8 cellular contexts compared by ENCODE assay signal in genomic region chr15:40806672-40807027, GRCh38. TPM values are rescaled to one million over a fixed set of nuclear protein-coding genes. Genes with fewer than 3 reads are reported as not detected.
DNase-seq lines count a peak whose midpoint lies in the region; ATAC-seq, FAIRE-seq and TF ChIP-seq lines count a peak whose summit lies in the region.

No MANE protein-coding gene starts in this region.

- DNase-seq in A549 (ENCODE audit: low read depth in 1 of 2, low spot score in 1 of 2) (no peak), breast epithelium (ENCODE audit: low spot score in 2 of 2) (no peak), D341Med (ENCODE audit: low spot score) (no peak), OCI-M1 (lab: John Stamatoyannopoulos, UW) (no peak), hippocampal formation (lab: John Stamatoyannopoulos, UW) (no peak)

- no peaks in the 10 kb centered on the region for H3K9me3 ChIP-seq in A549
- no peaks in the 10 kb centered on the region for H3K9me3 ChIP-seq in HEK293 (ENCODE audit: control insufficient read depth, insufficient read depth, low read depth, low read length)
- H3K9me3 ChIP-seq in breast epithelium = no peaks in the 10 kb centered on the region
- no peaks in the 10 kb centered on the region for H3K9me3 ChIP-seq in mucosa of rectum (ENCODE audit: control insufficient read depth in 2 of 2, low read length in 2 of 2)

- peak overlapping the region; percentile 96 to 99 for H3K27ac ChIP-seq in A549
- peak overlapping the region; percentile 71; the same call in 1 of the 2 replicates for H3K27ac ChIP-seq in HEK293 (ENCODE audit: extremely low read depth, low read depth, low read length)
- peak overlapping the region; percentile 93 to 97 for H3K27ac ChIP-seq in breast epithelium
- H3K27ac ChIP-seq in mucosa of rectum (ENCODE audit: low read depth in 2 of 2, low read length in 2 of 2) = peak overlapping the region; percentile 92 to 98

- H3K4me1 ChIP-seq in A549 (peaks cover 11% of the 10 kb centered on the region; the same call in 1 of the 3 replicates), HEK293 (ENCODE audit: control insufficient read depth, insufficient read depth, low read length) (no peaks in the 10 kb centered on the region), breast epithelium (peaks cover 0 to 5% of the 10 kb centered on the region in 2 donors), mucosa of rectum (ENCODE audit: control insufficient read depth in 2 of 2, insufficient read depth in 2 of 2, low read length in 2 of 2) (peaks cover 12 to 17% of the 10 kb centered on the region in 2 donors)

- TF ChIP-seq POLR2A in A549 (IDR thresholded peaks at IDR 0.05; ENCODE audit: low read length) (no peak), breast epithelium (IDR thresholded peaks at IDR 0.05) (no peak)

- CTCF ChIA-PET in A549 (lab: Yijun Ruan, JAX) (interaction anchor here (1.0 to 1.6 kb wide), 3 partner anchors 16 to 87 kb away, joined by 3 to 5 read pairs (median 3); partner anchors contain the start of gene VPS18), HEK293 (lab: Yijun Ruan, JAX) (interaction anchor here (0.6 to 1.1 kb wide), 2 partner anchors 52 to 857 kb away, joined by 4 to 8 read pairs; no protein-coding TSS in a partner anchor)

- WGBS in A549 (ENCODE audit: missing lambda C conversion rate) = 0% methylated on average over 2 of the region's 2 CpGs

- peak overlapping the region; percentile 83 for H3K4me3 ChIP-seq in A549
- peak overlapping the region; percentile 99 for H3K4me3 ChIP-seq in HEK293 (ENCODE audit: low read depth, low read length)
- peak overlapping the region; percentile 84 to 95 (median 91) for H3K4me3 ChIP-seq in breast epithelium
- H3K4me3 ChIP-seq in mucosa of rectum (ENCODE audit: low read length in 2 of 2) = peak overlapping the region; percentile 100

- TF ChIP-seq EP300 in A549 (IDR thresholded peaks at IDR 0.05) = no peak

- H3K9ac ChIP-seq in mucosa of rectum (ENCODE audit: low read depth in 1 of 2, low read length in 2 of 2) = peak overlapping the region; percentile 93 to 99

- TF ChIP-seq CTCF in A549 (IDR thresholded peaks at IDR 0.05) = no peak
- TF ChIP-seq CTCF in HEK293 (tag by site-specific recombination; IDR thresholded peaks at IDR 0.05) = no peak
- no peak for TF ChIP-seq CTCF in breast epithelium (IDR thresholded peaks at IDR 0.05)

- intact Hi-C loops in breast epithelium (cut with DNase I; ENCODE audit: low total_unique reads) = no loop called here

- H3K36me3 ChIP-seq in HEK293 (ENCODE audit: control insufficient read depth in 2 of 2, insufficient read depth in 1 of 2, low read length in 2 of 2) (peaks cover 0 to 20% of the 10 kb centered on the region in 2 experiments; a peak in 2 of 3 replicates), breast epithelium (no peaks in the 10 kb centered on the region), mucosa of rectum (ENCODE audit: control insufficient read depth in 2 of 2, insufficient read depth in 2 of 2, low read length in 2 of 2) (peaks cover 5 to 14% of the 10 kb centered on the region in 2 donors)

- POLR2A ChIA-PET in A549 (lab: Yijun Ruan, JAX) = interaction anchor here (0.6 kb wide), 2 partner anchors 72 to 98 kb away, joined by 4 to 13 read pairs; no protein-coding TSS in a partner anchor
- POLR2A ChIA-PET in HEK293 (lab: Yijun Ruan, JAX) = interaction anchor here (1.2 to 1.6 kb wide), 6 partner anchors 9 to 112 kb away, joined by 3 to 7 read pairs (median 4); partner anchors contain the start of genes C15orf62, GCHFR, RAD51 and SPINT1

- ATAC-seq in A549 (peak in 1 of 2 experiments; percentile 1; a peak in 2 of 6 replicates), HG02852 (IDR thresholded peaks at IDR 0.05; ENCODE audit: unreplicated experiment) (no peak)

- TF ChIP-seq RAD21 in A549 (conservative IDR thresholded peaks at IDR 0.05 in 1 of 2, IDR thresholded peaks at IDR 0.05 in 1 of 2) = no peak

- H3K27me3 ChIP-seq in breast epithelium (no peaks in the 10 kb centered on the region), mucosa of rectum (ENCODE audit: control insufficient read depth in 2 of 2, insufficient read depth in 2 of 2, low read length in 2 of 2) (no peaks in the 10 kb centered on the region)

- FAIRE-seq in A549 (lab: Jason Lieb, UNC) = no peak

- peak overlapping the region; percentile 99 for H3K4me2 ChIP-seq in A549

TF ChIP-seq in A549, 52 proteins besides CTCF, POLR2A, EP300 and RAD21:
- TF ChIP-seq MAX (IDR thresholded peaks at IDR 0.05) = peak; percentile 17; the same call in 1 of the 2 replicates
- TF ChIP-seq SREBF2 (IDR thresholded peaks at IDR 0.05) = no peak

TF ChIP-seq in HEK293, 187 proteins besides CTCF, POLR2A, EP300 and RAD21 (continues in another document):
- TF ChIP-seq ZNF280C (tag by site-specific recombination; IDR thresholded peaks at IDR 0.05) (no peak), ZNF174 (tag by site-specific recombination; IDR thresholded peaks at IDR 0.05) (no peak), ZNF580 (tag by site-specific recombination; IDR thresholded peaks at IDR 0.05) (no peak), ZNF510 (tag by site-specific recombination; IDR thresholded peaks at IDR 0.05; ENCODE audit: insufficient replicate concordance) (no peak), ZNF239 (tag by site-specific recombination; IDR thresholded peaks at IDR 0.05) (no peak), KLF8 (tag by site-specific recombination; IDR thresholded peaks at IDR 0.05) (no peak), MYNN (tag by site-specific recombination; IDR thresholded peaks at IDR 0.05; ENCODE audit: borderline replicate concordance) (no peak), KLF1 (tag by site-specific recombination; IDR thresholded peaks at IDR 0.05) (no peak)
- TF ChIP-seq, protein P1, sequence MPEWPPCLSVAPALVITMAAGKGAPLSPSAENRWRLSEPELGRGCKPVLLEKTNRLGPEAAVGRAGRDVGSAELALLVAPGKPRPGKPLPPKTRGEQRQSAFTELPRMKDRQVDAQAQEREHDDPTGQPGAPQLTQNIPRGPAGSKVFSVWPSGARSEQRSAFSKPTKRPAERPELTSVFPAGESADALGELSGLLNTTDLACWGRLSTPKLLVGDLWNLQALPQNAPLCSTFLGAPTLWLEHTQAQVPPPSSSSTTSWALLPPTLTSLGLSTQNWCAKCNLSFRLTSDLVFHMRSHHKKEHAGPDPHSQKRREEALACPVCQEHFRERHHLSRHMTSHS (tag by site-specific recombination; IDR thresholded peaks at IDR 0.05) = no peak

RNA-seq across cellular contexts. Expression of gene ZFYVE19, which starts 0.2 kb away (rescaled TPM):
- polyA plus RNA-seq in A549 (2011; rRNA removed) (15.6 and 20.5 TPM in 2 replicates), A549 (2017; fragmentation: RNase III; extraction: RNeasy Plus Mini Kit Qiagen cat#74134 plus additional on column Dnase treatment) (21.1 to 25.6 TPM (median 23.7 TPM) in 3 replicates)
- polyA plus RNA-seq in A549 (2012; cell fraction: cytosol; rRNA removed) = 32.0 and 32.4 TPM in 2 replicates
- polyA plus RNA-seq in A549 (2012; cell fraction: nucleus; rRNA removed) = 64.7 and 71.5 TPM in 2 replicates
- 19.7 and 22.8 TPM in 2 replicates for polyA minus RNA-seq in A549 (2011; rRNA and poly(A)+ RNA removed)
- 10 to 100 TPM; 19.4 to 58.8 (median 44.6) TPM for total RNA-seq in breast epithelium

RNA-seq across cellular contexts. Expression of gene DNAJC17, which starts 0.6 kb away (rescaled TPM):
- polyA plus RNA-seq in A549 (2011; rRNA removed) (17.7 and 24.4 TPM in 2 replicates), A549 (2017; fragmentation: RNase III; extraction: RNeasy Plus Mini Kit Qiagen cat#74134 plus additional on column Dnase treatment) (19.2 to 22.3 TPM (median 19.5 TPM) in 3 replicates)
- 31.9 and 34.9 TPM in 2 replicates for polyA plus RNA-seq in A549 (2012; cell fraction: cytosol; rRNA removed)
- polyA plus RNA-seq in A549 (2012; cell fraction: nucleus; rRNA removed) = 21.7 and 26.9 TPM in 2 replicates
- 13.4 and 18.5 TPM in 2 replicates for polyA minus RNA-seq in A549 (2011; rRNA and poly(A)+ RNA removed)
- 10 to 100 TPM; 18.4 to 55.8 (median 24.3) TPM for total RNA-seq in breast epithelium

RNA-seq across cellular contexts. Expression of gene PPP1R14D, which starts 21.9 kb away (rescaled TPM):
- polyA plus RNA-seq in A549 (2011; rRNA removed) = 0.86 and 1.1 TPM in 2 replicates
- polyA plus RNA-seq in A549 (2012; cell fraction: cytosol; rRNA removed) = 0.17 and 0.48 TPM in 2 replicates
- 0.10 TPM in 1 of 2 replicates, not detected in the other for polyA plus RNA-seq in A549 (2012; cell fraction: nucleus; rRNA removed)
- 0.21 to 0.46 TPM (median 0.45 TPM) in 3 replicates for polyA plus RNA-seq in A549 (2017; fragmentation: RNase III; extraction: RNeasy Plus Mini Kit Qiagen cat#74134 plus additional on column Dnase treatment)
- 0.29 and 0.39 TPM in 2 replicates for polyA minus RNA-seq in A549 (2011; rRNA and poly(A)+ RNA removed)
- 1 to 10 TPM in 2 of 3 donors, not detected in 1; 1.3 to 4.9 TPM for total RNA-seq in breast epithelium

RNA-seq across cellular contexts. Expression of gene C15orf62, which starts 36.9 kb away (rescaled TPM):
- polyA plus RNA-seq in A549 (2011; rRNA removed) (0.10 and 0.11 TPM in 2 replicates), A549 (2017; fragmentation: RNase III; extraction: RNeasy Plus Mini Kit Qiagen cat#74134 plus additional on column Dnase treatment) (0.05 to 0.13 TPM (median 0.09 TPM) in 3 replicates)
- 0.03 and 0.06 TPM in 2 replicates for polyA plus RNA-seq in A549 (2012; cell fraction: cytosol; rRNA removed)
- polyA plus RNA-seq in A549 (2012; cell fraction: nucleus; rRNA removed) = 0.10 TPM in 2 replicates
- polyA minus RNA-seq in A549 (2011; rRNA and poly(A)+ RNA removed) = 0.12 TPM in 1 of 2 replicates, not detected in the other
- total RNA-seq in breast epithelium = 1 to 10 TPM in 2 of 3 donors, under 1 TPM in 1; 0.48 to 4.7 (median 2.0) TPM

RNA-seq across cellular contexts. Expression of gene SPINT1, which starts 37.2 kb away (rescaled TPM):
- polyA plus RNA-seq in A549 (2011; rRNA removed) (0.79 and 0.99 TPM in 2 replicates), A549 (2017; fragmentation: RNase III; extraction: RNeasy Plus Mini Kit Qiagen cat#74134 plus additional on column Dnase treatment) (0.28 to 0.80 TPM (median 0.54 TPM) in 3 replicates)
- 0.31 and 0.38 TPM in 2 replicates for polyA plus RNA-seq in A549 (2012; cell fraction: cytosol; rRNA removed)
- 0.49 and 0.97 TPM in 2 replicates for polyA plus RNA-seq in A549 (2012; cell fraction: nucleus; rRNA removed)
- polyA minus RNA-seq in A549 (2011; rRNA and poly(A)+ RNA removed) = 1.2 and 2.4 TPM in 2 replicates
- 100 to 1,000 TPM in 1 of 3 donors, 10 to 100 TPM in 1, 1 to 10 TPM in 1; 1.8 to 134 (median 86.5) TPM for total RNA-seq in breast epithelium
